In the genomic region with DNA sequence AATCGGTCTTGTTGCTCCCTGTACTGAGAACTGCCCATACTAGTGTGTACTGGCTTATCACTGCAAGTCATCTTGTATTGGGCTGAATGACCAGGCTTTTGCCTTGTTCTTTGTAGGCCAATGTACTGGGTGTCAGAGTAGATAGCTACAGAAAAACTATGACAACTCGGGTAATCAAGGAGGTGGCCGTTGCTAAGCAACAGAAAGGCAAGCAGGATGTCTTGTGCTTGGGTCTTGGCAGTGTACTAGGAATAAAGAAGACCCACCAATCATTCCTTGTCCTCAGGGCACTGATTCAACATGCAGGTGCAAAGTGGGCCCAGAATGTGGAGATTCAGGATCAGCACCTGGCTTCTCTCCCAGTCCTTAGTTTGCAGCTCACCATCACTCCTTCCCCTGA, we compare ENCODE assay signal across 29 cellular contexts. TPM values are rescaled to one million over a fixed set of nuclear protein-coding genes. Genes with fewer than 3 reads are reported as not detected.
"Had no signal": no experiment of that assay in that cellular context is flagged by ENCODE, and none has a peak within 500 bp of the region (broad histone marks: within the 10 kb centered on the region; RNA-seq: fewer than 3 reads in every experiment).

No MANE protein-coding gene starts in this region.

- ATAC-seq: activated naive CD4-positive, alpha-beta T cell treated with anti-CD3 and anti-CD28 coated beads, Interleukin-2, amount 50 U/mL, for 72 hours; activated T-helper 17 cell treated with anti-CD3 and anti-CD28 coated beads, Interleukin-2, amount 50 U/mL, for 72 hours; gastroesophageal sphincter; heart left ventricle; left cardiac atrium; sciatic nerve; stimulated activated memory B cell treated with anti-CD40 and anti-IgM and Interleukin-4, amounts not matched to agents 10 μg/mL and 1 μg/mL and 100 μg/mL, for 72 hours had no signal

- H3K4me3 ChIP-seq: coronary artery, esophagus squamous epithelium, gastroesophageal sphincter, heart left ventricle, neural progenitor cell, stomach, suprapubic skin, transverse colon had no signal

- FAIRE-seq: small intestine, urothelium cell line had no signal

- H3K9me3 ChIP-seq: esophagus squamous epithelium, gastroesophageal sphincter, heart left ventricle, stomach, suprapubic skin, transverse colon had no signal

- H3K36me3 ChIP-seq: brain microvascular endothelial cell, esophagus squamous epithelium, gastroesophageal sphincter, heart left ventricle, neural progenitor cell, stomach, suprapubic skin, transverse colon, WERI-Rb-1 had no signal

- H3K4me2 ChIP-seq: neural progenitor cell had no signal

- H3K4me1 ChIP-seq: esophagus squamous epithelium, gastroesophageal sphincter, heart left ventricle, neural progenitor cell, stomach, suprapubic skin, transverse colon had no signal

- H3K9ac ChIP-seq: neural progenitor cell had no signal

- H3K27ac ChIP-seq: brain microvascular endothelial cell, coronary artery, esophagus squamous epithelium, gastroesophageal sphincter, heart left ventricle, neural progenitor cell, stomach, suprapubic skin, transverse colon, WERI-Rb-1 had no signal

- H3K27me3 ChIP-seq: brain microvascular endothelial cell, neural progenitor cell, stomach, transverse colon had no signal

- DNase-seq: activated CD4-positive, alpha-beta T cell treated with anti-CD3 and anti-CD28 coated beads, Interleukin-2, amount 50 U/mL, for 1 hour; activated CD4-positive, CD25-positive, alpha-beta regulatory T cell treated with anti-CD3 and anti-CD28 coated beads, Interleukin-2, amount 50 U/mL, for 72 hours; activated T-cell treated with anti-CD3 and anti-CD28 coated beads, Interleukin-2, amount 50 U/mL, for 24 hours; aorta; brain microvascular endothelial cell; cerebellar nuclear complex; endodermal cell; esophagus squamous epithelium; heart left ventricle; islet precursor cell; left cardiac atrium; naive B cell; small intestine; stimulated activated CD4-positive, alpha-beta T cell treated with anti-CD3 and anti-CD28 coated beads, Interleukin-2, amount 100 ng/mL, for 24 hours; stomach; transverse colon; WERI-Rb-1 had no signal

- H2AFZ ChIP-seq: neural progenitor cell had no signal

RNA-seq across cellular contexts. Expression of gene SHISAL2B, which starts 11.9 kb away (rescaled TPM):
- total RNA-seq: activated naive CD4-positive, alpha-beta T cell treated with anti-CD3 and anti-CD28 coated beads, Interleukin-2, amount 50 U/mL, for 72 hours; activated T-helper 17 cell treated with anti-CD3 and anti-CD28 coated beads, Interleukin-2, amount 50 U/mL, for 72 hours; aorta; esophagus squamous epithelium; gastroesophageal sphincter; heart left ventricle; left cardiac atrium; lower leg skin; mesenteric fat pad; mucosa of gallbladder; sciatic nerve; stomach; suprapubic skin; transverse colon had no signal
- polyA plus RNA-seq: aorta, heart left ventricle, stomach had no signal
